ENCODE assay signal across 9 cellular contexts in the genomic region with DNA sequence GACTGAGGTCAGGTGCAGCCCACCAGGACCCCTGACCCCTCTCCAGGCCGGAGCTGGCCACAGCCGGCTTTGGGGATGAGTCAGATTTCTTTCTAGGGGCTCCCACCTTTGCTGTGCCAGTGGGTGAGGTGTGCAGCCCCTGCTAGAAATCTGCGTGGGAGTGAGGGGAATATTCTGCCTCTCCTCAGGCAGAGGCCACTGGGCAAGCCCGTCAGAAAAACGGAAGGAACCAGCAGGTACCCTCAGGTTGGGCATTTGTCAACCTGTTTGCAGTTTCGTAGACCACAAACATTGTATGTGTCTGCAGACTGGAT. TPM values are rescaled to one million over a fixed set of nuclear protein-coding genes. Genes with fewer than 3 reads are reported as not detected.
DNase-seq lines count a peak whose midpoint lies in the region; ATAC-seq, FAIRE-seq and TF ChIP-seq lines count a peak whose summit lies in the region.
"Had no signal": no experiment of that assay in that cellular context is flagged by ENCODE, and none has a peak within 500 bp of the region (broad histone marks: within the 10 kb centered on the region; RNA-seq: fewer than 3 reads in every experiment).

No MANE protein-coding gene starts in this region.

- peak overlapping the region; percentile 95 for H3K4me3 Mint-ChIP-seq in neural crest cell
- no peak overlapping the region for H3K4me3 Mint-ChIP-seq in activated CD8-positive, alpha-beta T cell treated with anti-CD3 and anti-CD28 coated beads, Interleukin-2, amount 10 ng/mL, durations not matched to agents 7 days and 5 days
- H3K4me3 Mint-ChIP-seq in CD14-positive monocyte = no peak overlapping the region
- H3K4me3 Mint-ChIP-seq: activated CD4-positive, alpha-beta memory T cell treated with anti-CD3 and anti-CD28 coated beads for 36 hours had no signal

- no peak for TF ChIP-seq CTCF in A549 (IDR thresholded peaks at IDR 0.05)
- no peak for TF ChIP-seq CTCF in neural crest cell (conservative IDR thresholded peaks at IDR 0.05)
- no peak for TF ChIP-seq CTCF in CD14-positive monocyte (IDR thresholded peaks at IDR 0.05)

- H3K27ac ChIP-seq in A549 = peak overlapping the region; percentile 12 to 88; a peak in 3 of 6 replicates

- no peaks in the 10 kb centered on the region for H3K27me3 ChIP-seq in endocrine pancreas (ENCODE audit: control insufficient read depth, insufficient read depth, low read length)

- H3K27ac Mint-ChIP-seq in neural crest cell (ENCODE audit: unreplicated experiment) = no peak overlapping the region
- H3K27ac Mint-ChIP-seq in activated CD8-positive, alpha-beta T cell treated with anti-CD3 and anti-CD28 coated beads, Interleukin-2, amount 10 ng/mL, durations not matched to agents 7 days and 5 days = no peak overlapping the region
- H3K27ac Mint-ChIP-seq in CD14-positive monocyte = peak overlapping the region in 1 of 7 donors; percentile 74
- H3K27ac Mint-ChIP-seq: activated CD4-positive, alpha-beta memory T cell treated with anti-CD3 and anti-CD28 coated beads for 36 hours had no signal

- intact Hi-C loops in CD14-positive monocyte (cut with micrococcal nuclease) = loop anchor here in 1 of 2 donors (2.0 kb wide), 1 partner anchor 101 kb away; no protein-coding TSS in a partner anchor

- H3K9ac ChIP-seq in endocrine pancreas (ENCODE audit: control insufficient read depth, insufficient read depth, low read length) = no peak overlapping the region

- TF ChIP-seq POLR2A in A549 (IDR thresholded peaks at IDR 0.05; ENCODE audit: low read length) = no peak

- POLR2A ChIA-PET in A549 (lab: Yijun Ruan, JAX) = no interaction called here
- POLR2A ChIA-PET in activated CD8-positive, alpha-beta T cell treated with anti-CD3 and anti-CD28 coated beads, Interleukin-2, amount 10 ng/mL, durations not matched to agents 7 days and 5 days (lab: Charles Lee) = no interaction called here

- H3K36me3 ChIP-seq in endocrine pancreas (ENCODE audit: control insufficient read depth, insufficient read depth, low read length) = no peaks in the 10 kb centered on the region

- no peak overlapping the region for H3K4me3 ChIP-seq in A549
- H3K4me3 ChIP-seq in endocrine pancreas (ENCODE audit: control insufficient read depth, insufficient read depth, low read length) = peak overlapping the region; percentile 28

- peaks cover 5% of the 10 kb centered on the region for H3K36me3 Mint-ChIP-seq in neural crest cell (ENCODE audit: low read depth)
- no peaks in the 10 kb centered on the region for H3K36me3 Mint-ChIP-seq in activated CD8-positive, alpha-beta T cell treated with anti-CD3 and anti-CD28 coated beads, Interleukin-2, amount 10 ng/mL, durations not matched to agents 7 days and 5 days (ENCODE audit: low read depth)
- H3K36me3 Mint-ChIP-seq in CD14-positive monocyte = peaks cover 3% of the 10 kb centered on the region in 2 donors
- H3K36me3 Mint-ChIP-seq: activated CD4-positive, alpha-beta memory T cell treated with anti-CD3 and anti-CD28 coated beads for 36 hours had no signal

- H3K4me1 ChIP-seq in A549 (peaks cover 34% of the 10 kb centered on the region), endocrine pancreas (ENCODE audit: control insufficient read depth, insufficient read depth, low read length) (no peaks in the 10 kb centered on the region)

- CTCF ChIA-PET in A549 (lab: Yijun Ruan, JAX) = interaction anchor here (1.6 to 3.4 kb wide), 2 partner anchors 8 to 103 kb away, joined by 9 to 12 read pairs; no protein-coding TSS in a partner anchor
- CTCF ChIA-PET in activated CD8-positive, alpha-beta T cell treated with anti-CD3 and anti-CD28 coated beads, Interleukin-2, amount 10 ng/mL, durations not matched to agents 7 days and 5 days (lab: Charles Lee) = interaction anchor here (1.1 to 4.0 kb wide), 3 partner anchors 8 to 104 kb away, joined by 5 to 42 read pairs (median 10); no protein-coding TSS in a partner anchor

- H3K27me3 Mint-ChIP-seq in neural crest cell (ENCODE audit: low read depth) (no peaks in the 10 kb centered on the region), CD14-positive monocyte (ENCODE audit: low read depth in 3 of 3) (peaks cover 13 to 19% (median 14%) of the 10 kb centered on the region in 3 donors)
- peaks cover 50% of the 10 kb centered on the region for H3K27me3 Mint-ChIP-seq in activated CD8-positive, alpha-beta T cell treated with anti-CD3 and anti-CD28 coated beads, Interleukin-2, amount 10 ng/mL, durations not matched to agents 7 days and 5 days (ENCODE audit: low read depth)

- peak overlapping the region; percentile 97 for H3K4me2 ChIP-seq in A549

- no peak for TF ChIP-seq RAD21 in A549 (conservative IDR thresholded peaks at IDR 0.05 in 1 of 2, IDR thresholded peaks at IDR 0.05 in 1 of 2)
- TF ChIP-seq RAD21 in Ishikawa (IDR thresholded peaks at IDR 0.05; ENCODE audit: low read depth) = no peak

- ATAC-seq in A549 (no peak), GM21737 (IDR thresholded peaks at IDR 0.05; ENCODE audit: unreplicated experiment) (no peak)
- ATAC-seq in activated CD8-positive, alpha-beta T cell treated with anti-CD3 and anti-CD28 coated beads, Interleukin-2, amount 10 ng/mL, durations not matched to agents 7 days and 5 days = no peak

- peaks cover 2% of the 10 kb centered on the region for H3K9me3 Mint-ChIP-seq in neural crest cell
- no peaks in the 10 kb centered on the region for H3K9me3 Mint-ChIP-seq in activated CD8-positive, alpha-beta T cell treated with anti-CD3 and anti-CD28 coated beads, Interleukin-2, amount 10 ng/mL, durations not matched to agents 7 days and 5 days (ENCODE audit: insufficient read depth)
- peaks cover 0 to 3% (median 0%) of the 10 kb centered on the region in 7 donors for H3K9me3 Mint-ChIP-seq in CD14-positive monocyte
- H3K9me3 Mint-ChIP-seq: activated CD4-positive, alpha-beta memory T cell treated with anti-CD3 and anti-CD28 coated beads for 36 hours had no signal

- FAIRE-seq in A549 (lab: Jason Lieb, UNC) = no peak

- TF ChIP-seq EP300 in A549 (IDR thresholded peaks at IDR 0.05) (no peak), Ishikawa (IDR thresholded peaks at IDR 0.05; ENCODE audit: borderline replicate concordance) (no peak)

- peaks cover 43% of the 10 kb centered on the region for H3K4me1 Mint-ChIP-seq in neural crest cell
- peaks cover 19% of the 10 kb centered on the region for H3K4me1 Mint-ChIP-seq in activated CD8-positive, alpha-beta T cell treated with anti-CD3 and anti-CD28 coated beads, Interleukin-2, amount 10 ng/mL, durations not matched to agents 7 days and 5 days (ENCODE audit: low read depth)
- H3K4me1 Mint-ChIP-seq in CD14-positive monocyte = peaks cover 26% of the 10 kb centered on the region

- WGBS in A549 (ENCODE audit: missing lambda C conversion rate) = 64% methylated on average over 6 of the region's 6 CpGs

- 0 out of 3 replicates have a peak, but pooled peaks cover 3% of the 10 kb centered on the region for H3K9me3 ChIP-seq in A549
- H3K9me3 ChIP-seq in endocrine pancreas (ENCODE audit: control insufficient read depth, low read length) = no peaks in the 10 kb centered on the region

- DNase-seq in A549 (ENCODE audit: low read depth in 1 of 2, low spot score in 1 of 2) (no peak), neural crest cell (ENCODE audit: low read depth, low spot score) (no peak), AG20443 (ENCODE audit: low spot score) (no peak), CD14-positive monocyte (ENCODE audit: low spot score) (no peak)
- DNase-seq in activated CD8-positive, alpha-beta T cell treated with anti-CD3 and anti-CD28 coated beads, Interleukin-2, amount 10 ng/mL, durations not matched to agents 7 days and 5 days = no peak
- DNase-seq: activated CD4-positive, alpha-beta memory T cell treated with anti-CD3 and anti-CD28 coated beads for 36 hours had no signal

TF ChIP-seq in A549, 52 proteins besides CTCF, POLR2A, EP300 and RAD21:
- TF ChIP-seq, protein P1, sequence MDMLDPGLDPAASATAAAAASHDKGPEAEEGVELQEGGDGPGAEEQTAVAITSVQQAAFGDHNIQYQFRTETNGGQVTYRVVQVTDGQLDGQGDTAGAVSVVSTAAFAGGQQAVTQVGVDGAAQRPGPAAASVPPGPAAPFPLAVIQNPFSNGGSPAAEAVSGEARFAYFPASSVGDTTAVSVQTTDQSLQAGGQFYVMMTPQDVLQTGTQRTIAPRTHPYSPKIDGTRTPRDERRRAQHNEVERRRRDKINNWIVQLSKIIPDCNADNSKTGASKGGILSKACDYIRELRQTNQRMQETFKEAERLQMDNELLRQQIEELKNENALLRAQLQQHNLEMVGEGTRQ (IDR thresholded peaks at IDR 0.05) = no peak
- TF ChIP-seq ESRRA (IDR thresholded peaks at IDR 0.05; ENCODE audit: borderline replicate concordance, low read length) (no peak), FOSL2 (IDR thresholded peaks at IDR 0.05) (no peak), FOSL2 (CRISPR knock-in tag; IDR thresholded peaks at IDR 0.05) (no peak), CHD2 (IDR thresholded peaks at IDR 0.05; ENCODE audit: low read length, partially characterized antibody) (no peak), TP53 (CRISPR knock-in tag; IDR thresholded peaks at IDR 0.05) (no peak), JUNB (IDR thresholded peaks at IDR 0.05) (no peak)

TF ChIP-seq in Ishikawa, 13 proteins besides CTCF, POLR2A, EP300 and RAD21:
- TF ChIP-seq EGR1 (IDR thresholded peaks at IDR 0.05) = no peak
- TF ChIP-seq, protein P2, sequence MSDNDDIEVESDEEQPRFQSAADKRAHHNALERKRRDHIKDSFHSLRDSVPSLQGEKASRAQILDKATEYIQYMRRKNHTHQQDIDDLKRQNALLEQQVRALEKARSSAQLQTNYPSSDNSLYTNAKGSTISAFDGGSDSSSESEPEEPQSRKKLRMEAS (IDR thresholded peaks at IDR 0.05) = no peak
- 0 out of 2 replicates have a peak, but pooled peaks have one; percentile 40 for TF ChIP-seq ZBTB7A (IDR thresholded peaks at IDR 0.05; ENCODE audit: low read depth)

RNA-seq across cellular contexts. Expression of a gene that starts 1.8 kb away (rescaled TPM):
- polyA plus RNA-seq in A549 (2011; rRNA removed) (31.3 and 35.1 TPM in 2 replicates), A549 (2017; fragmentation: RNase III; extraction: RNeasy Plus Mini Kit Qiagen cat#74134 plus additional on column Dnase treatment) (9.9 to 10.6 TPM (median 9.9 TPM) in 3 replicates), CD14-positive monocyte (under 1 TPM; 0.15 to 0.33 TPM)
- 15.2 and 18.6 TPM in 2 replicates for polyA plus RNA-seq in A549 (2012; cell fraction: cytosol; rRNA removed)
- 11.6 and 18.2 TPM in 2 replicates for polyA plus RNA-seq in A549 (2012; cell fraction: nucleus; rRNA removed)
- 40.8 and 49.4 TPM in 2 replicates for polyA minus RNA-seq in A549 (2011; rRNA and poly(A)+ RNA removed)
- total RNA-seq in neural crest cell = 36.8 and 42.2 TPM in 2 replicates
- total RNA-seq in activated CD8-positive, alpha-beta T cell treated with anti-CD3 and anti-CD28 coated beads, Interleukin-2, amount 10 ng/mL, durations not matched to agents 7 days and 5 days = 1 to 10 TPM in 1 of 2 experiments, under 1 TPM in 1; 0.90 to 2.1 TPM

Comparison
In these comparisons a context has a peak if more than half of its experiments do, and no peak if none do; other contexts are left out.
1. RNA of a gene that starts 1.8 kb away (total RNA-seq): 36.8 to 42.2 TPM in neural crest cell; 0.90 to 2.1 TPM in activated CD8-positive, alpha-beta T cell treated with anti-CD3 and anti-CD28 coated beads, Interleukin-2, amount 10 ng/mL, durations not matched to agents 7 days and 5 days; every median in the first group is over 10 times any median in the second.